17 cellular contexts compared by ENCODE assay signal in genomic region chr14:51367600-51367931, GRCh38.
DNase-seq lines count a peak whose midpoint lies in the region; ATAC-seq and TF ChIP-seq lines count a peak whose summit lies in the region.
"Had no signal": no experiment of that assay in that cellular context is flagged by ENCODE, and none has a peak within 500 bp of the region (broad histone marks: within the 10 kb centered on the region; RNA-seq: fewer than 3 reads in every experiment).

No MANE protein-coding gene starts in this region.

- H3K9me3 ChIP-seq in smooth muscle cell (replicated peaks; ENCODE audit: low read depth) = no peaks in the 10 kb centered on the region
- H3K9me3 ChIP-seq: right atrium auricular region, stomach had no signal

- peak overlapping the region; percentile 11 for H3K4me2 ChIP-seq in smooth muscle cell

- H3K36me3 ChIP-seq in smooth muscle cell (ENCODE audit: low read depth) = no peaks in the 10 kb centered on the region
- H3K36me3 ChIP-seq: right atrium auricular region, stomach had no signal

- peaks cover 11% of the 10 kb centered on the region for H3F3A ChIP-seq in smooth muscle cell (ENCODE audit: low read depth)

- WGBS in smooth muscle cell (ENCODE audit: low lambda C conversion rate) = 63% methylated on average over 1 of the region's 1 CpG

- TF ChIP-seq CTCF in astrocyte of the cerebellum (IDR thresholded peaks at IDR 0.05; ENCODE audit: low read depth, low read length, missing control alignments) = no peak
- TF ChIP-seq CTCF in fibroblast of pulmonary artery (IDR thresholded peaks at IDR 0.05; ENCODE audit: low read length, missing control alignments) = no peak
- no peak for TF ChIP-seq CTCF in smooth muscle cell (IDR thresholded peaks at IDR 0.05; ENCODE audit: borderline replicate concordance, insufficient read depth, poor library complexity, severe bottlenecking)

- no peak overlapping the region for H3K9ac ChIP-seq in smooth muscle cell (ENCODE audit: low read depth)

- no peaks in the 10 kb centered on the region for H3K79me2 ChIP-seq in smooth muscle cell (ENCODE audit: low read depth)

- H3K4me3 ChIP-seq in astrocyte of the cerebellum (ENCODE audit: low read depth, low read length) = no peak overlapping the region
- H3K4me3 ChIP-seq in fibroblast of pulmonary artery (replicated peaks; ENCODE audit: low read depth, low read length) = no peak overlapping the region
- no peak overlapping the region for H3K4me3 ChIP-seq in smooth muscle cell
- H3K4me3 ChIP-seq: right atrium auricular region, stomach had no signal

- no peak overlapping the region for H3K4me3 Mint-ChIP-seq in activated CD4-positive, alpha-beta T cell treated with anti-CD3 and anti-CD28 coated beads, Interleukin-2, amount 10 ng/mL, durations not matched to agents 24 days and 14 days
- H3K4me3 Mint-ChIP-seq: IgD-negative memory B cell, nephron had no signal

- H3K4me1 ChIP-seq in smooth muscle cell (ENCODE audit: low read depth) = peaks cover 17% of the 10 kb centered on the region
- H3K4me1 ChIP-seq: right atrium auricular region had no signal

- no peaks in the 10 kb centered on the region for H4K20me1 ChIP-seq in smooth muscle cell (ENCODE audit: low read depth)

- no peaks in the 10 kb centered on the region for H3K4me1 Mint-ChIP-seq in activated CD4-positive, alpha-beta T cell treated with anti-CD3 and anti-CD28 coated beads, Interleukin-2, amount 10 ng/mL, durations not matched to agents 24 days and 14 days
- H3K4me1 Mint-ChIP-seq: IgD-negative memory B cell had no signal

- H3K9me3 Mint-ChIP-seq in activated CD4-positive, alpha-beta T cell treated with anti-CD3 and anti-CD28 coated beads, Interleukin-2, amount 10 ng/mL, durations not matched to agents 24 days and 14 days = no peaks in the 10 kb centered on the region

- intact Hi-C loops in activated CD4-positive, alpha-beta T cell treated with anti-CD3 and anti-CD28 coated beads, Interleukin-2, amount 10 ng/mL, durations not matched to agents 24 days and 14 days (cut with micrococcal nuclease) = no loop called here

- H3K27me3 Mint-ChIP-seq in activated CD4-positive, alpha-beta T cell treated with anti-CD3 and anti-CD28 coated beads, Interleukin-2, amount 10 ng/mL, durations not matched to agents 24 days and 14 days = peaks cover 13% of the 10 kb centered on the region
- H3K27me3 Mint-ChIP-seq: IgD-negative memory B cell had no signal

- no peak overlapping the region for H2AFZ ChIP-seq in smooth muscle cell (ENCODE audit: low read depth)

- no peak overlapping the region for H3K27ac Mint-ChIP-seq in activated CD4-positive, alpha-beta T cell treated with anti-CD3 and anti-CD28 coated beads, Interleukin-2, amount 10 ng/mL, durations not matched to agents 24 days and 14 days
- H3K27ac Mint-ChIP-seq: IgD-negative memory B cell, nephron had no signal

- peak overlapping the region; percentile 83 for H3K27ac ChIP-seq in smooth muscle cell (ENCODE audit: low read depth)

- no peak for ATAC-seq in HG02571 (IDR thresholded peaks at IDR 0.05; ENCODE audit: unreplicated experiment)
- ATAC-seq: Panc1 had no signal

- in situ Hi-C loops in astrocyte of the cerebellum (cut with HindIII; ENCODE audit: low sequenced_read_pairs) = no loop called here

- H3K36me3 Mint-ChIP-seq in activated CD4-positive, alpha-beta T cell treated with anti-CD3 and anti-CD28 coated beads, Interleukin-2, amount 10 ng/mL, durations not matched to agents 24 days and 14 days (ENCODE audit: low read depth) = no peaks in the 10 kb centered on the region
- H3K36me3 Mint-ChIP-seq: IgD-negative memory B cell had no signal

- no peaks in the 10 kb centered on the region for H3K27me3 ChIP-seq in smooth muscle cell (ENCODE audit: low read depth)
- H3K27me3 ChIP-seq: right atrium auricular region, stomach had no signal

- DNase-seq in GM04503 (ENCODE audit: low read depth) = peak; percentile 89
- peak; percentile 9 for DNase-seq in astrocyte of the cerebellum (ENCODE audit: low read depth)
- DNase-seq in fibroblast of pulmonary artery (ENCODE audit: low read depth) = peak; percentile 27
- DNase-seq in smooth muscle cell (lab: John Stamatoyannopoulos, UW; ENCODE audit: unreplicated experiment) = no peak
- no peak for DNase-seq in activated CD4-positive, alpha-beta T cell treated with anti-CD3 and anti-CD28 coated beads, Interleukin-2, amount 10 ng/mL, durations not matched to agents 24 days and 14 days
- no peak for DNase-seq in NCI-H1092 (lab: John Stamatoyannopoulos, UW)
- DNase-seq in HUDEP-2 (lab: John Stamatoyannopoulos, UW; ENCODE audit: unreplicated experiment in 76 of 76) = no peak
- DNase-seq: activated T-cell treated with anti-CD3 and anti-CD28 coated beads for 4 hours; effector CD4-positive, alpha-beta T cell; NCI-H1436; NCI-H526 treated with DMSO at 0.1 percent for 48 hours; stomach had no signal

Comparison
In these comparisons a context has a peak if more than half of its experiments do, and no peak if none do; other contexts are left out.
1. DNase-seq: peak in GM04503 (single experiment), astrocyte of the cerebellum (single experiment) and fibroblast of pulmonary artery (single experiment); none in smooth muscle cell (single experiment), activated CD4-positive, alpha-beta T cell treated with anti-CD3 and anti-CD28 coated beads, Interleukin-2, amount 10 ng/mL, durations not matched to agents 24 days and 14 days (single experiment), NCI-H1092 (single experiment) and HUDEP-2 (0 of 76).